32 cellular contexts compared by ENCODE assay signal in the genomic region with DNA sequence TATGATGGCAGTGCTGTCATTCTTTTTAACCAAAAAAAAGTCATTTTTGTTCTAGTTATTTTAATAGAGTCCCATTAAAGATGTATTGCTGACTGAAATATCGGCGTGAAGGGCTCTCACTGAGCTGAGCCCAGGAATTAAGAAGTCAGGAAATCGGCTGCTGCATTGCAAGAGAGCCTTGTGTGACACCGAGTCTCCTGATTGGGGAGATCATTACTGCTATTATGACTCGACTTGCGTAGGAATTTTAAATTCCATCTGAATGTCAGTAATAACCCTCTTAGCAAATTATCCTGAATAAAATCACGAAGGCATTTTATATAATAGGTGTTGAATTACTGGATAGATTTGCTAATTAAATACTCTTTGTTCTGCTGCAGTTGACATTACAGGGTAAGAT.
"Had no signal": no experiment of that assay in that cellular context is flagged by ENCODE, and none has a peak within 500 bp of the region (broad histone marks: within the 10 kb centered on the region; RNA-seq: fewer than 3 reads in every experiment).

No MANE protein-coding gene starts in this region.

- ATAC-seq: activated CD4-positive, alpha-beta T cell treated with anti-CD3 and anti-CD28 coated beads for 36 hours; activated CD8-positive, alpha-beta memory T cell treated with anti-CD3 and anti-CD28 coated beads, Interleukin-2, amount 10 ng/mL, durations not matched to agents 7 days and 5 days; body of pancreas; left lobe of liver; naive thymus-derived CD8-positive, alpha-beta T cell; sciatic nerve; stimulated activated memory B cell treated with anti-CD40 and anti-IgM and Interleukin-4, amounts not matched to agents 10 μg/mL and 1 μg/mL and 100 μg/mL, for 72 hours had no signal

- H3K4me1 ChIP-seq: body of pancreas, lower lobe of right lung, neural progenitor cell, stomach, suprapubic skin, tibial artery had no signal

- H3K4me3 ChIP-seq: body of pancreas, cardiac muscle cell, coronary artery, dorsolateral prefrontal cortex, lower lobe of right lung, neural progenitor cell, smooth muscle cell, stomach, suprapubic skin, tibial artery had no signal

- H3K27me3 Mint-ChIP-seq: activated CD4-positive, alpha-beta T cell treated with anti-CD3 and anti-CD28 coated beads for 36 hours; activated CD8-positive, alpha-beta memory T cell treated with anti-CD3 and anti-CD28 coated beads, Interleukin-2, amount 10 ng/mL, durations not matched to agents 7 days and 5 days; activated naive CD8-positive, alpha-beta T cell; naive thymus-derived CD8-positive, alpha-beta T cell; stimulated activated memory B cell treated with anti-CD40 and anti-IgM and Interleukin-4, amounts not matched to agents 10 μg/mL and 1 μg/mL and 100 μg/mL, for 72 hours had no signal

- H3K4me2 ChIP-seq: neural progenitor cell, smooth muscle cell had no signal

- DNase-seq: activated CD4-positive, alpha-beta T cell treated with anti-CD3 and anti-CD28 coated beads for 36 hours; activated CD4-positive, CD25-positive, alpha-beta regulatory T cell; activated CD8-positive, alpha-beta memory T cell treated with anti-CD3 and anti-CD28 coated beads, Interleukin-2, amount 10 ng/mL, durations not matched to agents 7 days and 5 days; activated CD8-positive, alpha-beta T cell treated with anti-CD3 and anti-CD28 coated beads, Interleukin-2, amount 10 ng/mL, durations not matched to agents 7 days and 5 days; activated effector memory CD4-positive, alpha-beta T cell treated with Interleukin-2 at 50 U/mL for 16 hours; activated naive CD4-positive, alpha-beta T cell treated with Interleukin-2 at 50 U/mL for 16 hours; activated T-cell treated with anti-CD3 and anti-CD28 coated beads for 4 hours; body of pancreas; dorsolateral prefrontal cortex; effector memory CD4-positive, alpha-beta T cell; foreskin melanocyte; kidney glomerular epithelial cell; lower lobe of right lung; mesenchymal stem cell; naive thymus-derived CD8-positive, alpha-beta T cell; occipital lobe; stimulated activated CD4-positive, alpha-beta T cell treated with anti-CD3 and anti-CD28 coated beads, Interleukin-1b, Interleukin-23, amount 100 ng/mL, for 48 hours; stimulated activated CD4-positive, alpha-beta T cell treated with anti-CD3 and anti-CD28 coated beads, Interleukin-4, amount 100 ng/mL, for 4 hours; stimulated activated CD8-positive, alpha-beta memory T cell treated with anti-CD3 and anti-CD28 coated beads, Interleukin-4, amount 100 ng/mL, for 48 hours; stomach; T-helper 1 cell; tibial artery had no signal

- H3K9me3 ChIP-seq: body of pancreas, lower lobe of right lung, stomach, suprapubic skin, tibial artery had no signal

- H3K4me3 Mint-ChIP-seq: activated CD4-positive, alpha-beta T cell treated with anti-CD3 and anti-CD28 coated beads for 36 hours; activated CD8-positive, alpha-beta memory T cell treated with anti-CD3 and anti-CD28 coated beads, Interleukin-2, amount 10 ng/mL, durations not matched to agents 7 days and 5 days; activated CD8-positive, alpha-beta T cell treated with anti-CD3 and anti-CD28 coated beads, Interleukin-2, amount 10 ng/mL, durations not matched to agents 7 days and 5 days; activated naive CD8-positive, alpha-beta T cell; naive thymus-derived CD8-positive, alpha-beta T cell; neural progenitor cell; stimulated activated memory B cell treated with anti-CD40 and anti-IgM and Interleukin-4, amounts not matched to agents 10 μg/mL and 1 μg/mL and 100 μg/mL, for 72 hours; T-helper 2 cell treated with Interferon-gamma antibody and Interleukin-4, amounts not matched to agents 5 μg/mL and 100 μg/mL, for 36 hours had no signal

- H3K27ac ChIP-seq: body of pancreas, cardiac muscle cell, coronary artery, dorsolateral prefrontal cortex, lower lobe of right lung, neural progenitor cell, stomach, suprapubic skin, tibial artery had no signal

- H3K36me3 ChIP-seq: lower lobe of right lung, stomach, suprapubic skin, tibial artery had no signal

- H2AFZ ChIP-seq: neural progenitor cell had no signal

- H3K9me3 Mint-ChIP-seq: naive thymus-derived CD8-positive, alpha-beta T cell; neural progenitor cell; stimulated activated memory B cell treated with anti-CD40 and anti-IgM and Interleukin-4, amounts not matched to agents 10 μg/mL and 1 μg/mL and 100 μg/mL, for 72 hours; T-helper 2 cell treated with Interferon-gamma antibody and Interleukin-4, amounts not matched to agents 5 μg/mL and 100 μg/mL, for 36 hours had no signal

- H3K27me3 ChIP-seq: body of pancreas, cardiac muscle cell, neural progenitor cell, stomach, suprapubic skin, tibial artery had no signal

- H3K4me1 Mint-ChIP-seq: activated CD4-positive, alpha-beta T cell treated with anti-CD3 and anti-CD28 coated beads for 36 hours; neural progenitor cell; stimulated activated memory B cell treated with anti-CD40 and anti-IgM and Interleukin-4, amounts not matched to agents 10 μg/mL and 1 μg/mL and 100 μg/mL, for 72 hours had no signal

- H3K27ac Mint-ChIP-seq: activated CD4-positive, alpha-beta T cell treated with anti-CD3 and anti-CD28 coated beads for 36 hours; activated CD8-positive, alpha-beta T cell treated with anti-CD3 and anti-CD28 coated beads, Interleukin-2, amount 10 ng/mL, durations not matched to agents 7 days and 5 days; activated naive CD8-positive, alpha-beta T cell; naive thymus-derived CD8-positive, alpha-beta T cell; neural progenitor cell; stimulated activated memory B cell treated with anti-CD40 and anti-IgM and Interleukin-4, amounts not matched to agents 10 μg/mL and 1 μg/mL and 100 μg/mL, for 72 hours; T-helper 2 cell treated with Interferon-gamma antibody and Interleukin-4, amounts not matched to agents 5 μg/mL and 100 μg/mL, for 36 hours had no signal

- H3K9ac ChIP-seq: neural progenitor cell had no signal
